ENCODE assay signal across 24 cellular contexts in genomic region chr5:180604271-180604670, GRCh38. TPM values are rescaled to one million over a fixed set of nuclear protein-coding genes. Genes with fewer than 3 reads are reported as not detected.
"Had no signal": no experiment of that assay in that cellular context is flagged by ENCODE, and none has a peak within 500 bp of the region (broad histone marks: within the 10 kb centered on the region; RNA-seq: fewer than 3 reads in every experiment).

No MANE protein-coding gene starts in this region.

- H3K36me3 ChIP-seq: esophagus squamous epithelium, SJCRH30, transverse colon had no signal

- H3K27ac Mint-ChIP-seq: activated B cell treated with CpG ODN at 0.5 μM for 24 hours; activated CD4-positive, alpha-beta T cell treated with anti-CD3 and anti-CD28 coated beads, Interleukin-2, amount 10 ng/mL, durations not matched to agents 24 days and 14 days; activated naive CD4-positive, alpha-beta T cell treated with anti-CD3 and anti-CD28 coated beads, Interleukin-2, amount 10 ng/mL, durations not matched to agents 7 days and 5 days; mesothelial cell of epicardium had no signal

- H3K4me1 ChIP-seq: body of pancreas, esophagus squamous epithelium, parathyroid adenoma, SJCRH30, transverse colon had no signal

- H3K9me3 Mint-ChIP-seq: activated B cell treated with CpG ODN at 0.5 μM for 24 hours; activated CD4-positive, alpha-beta T cell treated with anti-CD3 and anti-CD28 coated beads, Interleukin-2, amount 10 ng/mL, durations not matched to agents 24 days and 14 days; activated naive CD4-positive, alpha-beta T cell treated with anti-CD3 and anti-CD28 coated beads, Interleukin-2, amount 10 ng/mL, durations not matched to agents 7 days and 5 days; mesothelial cell of epicardium had no signal

- ATAC-seq: body of pancreas had no signal

- H3K4me3 Mint-ChIP-seq: activated B cell treated with CpG ODN at 0.5 μM for 24 hours; activated CD4-positive, alpha-beta T cell treated with anti-CD3 and anti-CD28 coated beads, Interleukin-2, amount 10 ng/mL, durations not matched to agents 24 days and 14 days; activated naive CD4-positive, alpha-beta T cell treated with anti-CD3 and anti-CD28 coated beads, Interleukin-2, amount 10 ng/mL, durations not matched to agents 7 days and 5 days; mesothelial cell of epicardium had no signal

- H3K36me3 Mint-ChIP-seq: activated naive CD4-positive, alpha-beta T cell treated with anti-CD3 and anti-CD28 coated beads, Interleukin-2, amount 10 ng/mL, durations not matched to agents 7 days and 5 days; mesothelial cell of epicardium had no signal

- H3K79me2 ChIP-seq: parathyroid adenoma had no signal

- H3K9me3 ChIP-seq: body of pancreas, esophagus squamous epithelium, SJCRH30, transverse colon had no signal

- H3K27me3 Mint-ChIP-seq: activated B cell treated with CpG ODN at 0.5 μM for 24 hours; activated CD4-positive, alpha-beta T cell treated with anti-CD3 and anti-CD28 coated beads, Interleukin-2, amount 10 ng/mL, durations not matched to agents 24 days and 14 days had no signal

- H3K27me3 ChIP-seq: body of pancreas, SJCRH30, transverse colon had no signal

- DNase-seq: activated B cell treated with CpG ODN at 0.5 μM for 24 hours; activated CD4-positive, alpha-beta T cell treated with anti-CD3 and anti-CD28 coated beads, Interleukin-2, amount 10 ng/mL, durations not matched to agents 24 days and 14 days; activated naive CD4-positive, alpha-beta T cell treated with anti-CD3 and anti-CD28 coated beads, Interleukin-2, amount 10 ng/mL, durations not matched to agents 7 days and 5 days; central memory CD4-positive, alpha-beta T cell; esophagus squamous epithelium; kidney glomerular epithelial cell; SJCRH30; stimulated activated CD4-positive, alpha-beta T cell treated with anti-CD3 and anti-CD28 coated beads, Interleukin-4, amount 100 ng/mL, for 4 hours; stimulated activated CD8-positive, alpha-beta memory T cell treated with anti-CD3 and anti-CD28 coated beads, Interleukin-4, amount 100 ng/mL, for 48 hours; stimulated activated naive CD4-positive, alpha-beta T cell treated with Interleukin-2 at 50 U/mL for 16 hours; substantia nigra; SW 1271; transverse colon had no signal

- H3K4me3 ChIP-seq: body of pancreas, coronary artery, esophagus squamous epithelium, lung, SJCRH30, transverse colon had no signal

- H2AFZ ChIP-seq: parathyroid adenoma had no signal

- H3K4me1 Mint-ChIP-seq: activated B cell treated with CpG ODN at 0.5 μM for 24 hours; activated CD4-positive, alpha-beta T cell treated with anti-CD3 and anti-CD28 coated beads, Interleukin-2, amount 10 ng/mL, durations not matched to agents 24 days and 14 days had no signal

- H3K27ac ChIP-seq: body of pancreas, coronary artery, esophagus squamous epithelium, parathyroid adenoma, SJCRH30, transverse colon had no signal

- FAIRE-seq: TTC549 had no signal

RNA-seq across cellular contexts. Expression of gene SCGB3A1, which starts 13.0 kb away (rescaled TPM):
- total RNA-seq: activated B cell treated with CpG ODN at 0.5 μM for 24 hours; activated CD4-positive, alpha-beta T cell treated with anti-CD3 and anti-CD28 coated beads, Interleukin-2, amount 10 ng/mL, durations not matched to agents 24 days and 14 days; body of pancreas; fibroblast of villous mesenchyme; glomerular endothelial cell; myocyte; renal cortical epithelial cell; SJCRH30; T-helper 2 cell treated with Interferon-gamma antibody and Interleukin-4, amounts not matched to agents 100 ng/mL and 5 ng/mL, for 36 hours; transverse colon had no signal

RNA-seq across cellular contexts. Expression of gene FLT4, which starts 45.1 kb away (rescaled TPM):
- total RNA-seq: activated B cell treated with CpG ODN at 0.5 μM for 24 hours had no signal
